Comparison of ENCODE assay signal across 16 cellular contexts in genomic region chr2:145123606-145124005, GRCh38.
DNase-seq lines count a peak whose midpoint lies in the region; ATAC-seq and TF ChIP-seq lines count a peak whose summit lies in the region.
"Had no signal": no experiment of that assay in that cellular context is flagged by ENCODE, and none has a peak within 500 bp of the region (broad histone marks: within the 10 kb centered on the region; RNA-seq: fewer than 3 reads in every experiment).

No MANE protein-coding gene starts in this region.

- no peak for ATAC-seq in lower lobe of right lung
- ATAC-seq in HG03039 (IDR thresholded peaks at IDR 0.05; ENCODE audit: unreplicated experiment) = no peak

- no peak overlapping the region for H3K27ac Mint-ChIP-seq in activated T-helper 1 cell treated with anti-CD3 and anti-CD28 coated beads, Interleukin-12 subunit alpha, Interleukin-12 subunit beta, Interleukin-2, Interleukin-4 antibody, amounts not matched to agents 30 ng/mL and 10 ng/mL and 1 ng/mL, durations not matched to agents 14 hours and 24 hours and 36 hours
- H3K27ac Mint-ChIP-seq: activated B cell treated with CpG ODN at 0.5 μM for 24 hours, endodermal cell had no signal

- H3K9me3 Mint-ChIP-seq in activated T-helper 1 cell treated with anti-CD3 and anti-CD28 coated beads, Interleukin-12 subunit alpha, Interleukin-12 subunit beta, Interleukin-2, Interleukin-4 antibody, amounts not matched to agents 30 ng/mL and 10 ng/mL and 1 ng/mL, durations not matched to agents 14 hours and 24 hours and 36 hours = no peaks in the 10 kb centered on the region
- H3K9me3 Mint-ChIP-seq: activated B cell treated with CpG ODN at 0.5 μM for 24 hours, endodermal cell had no signal

- H3K27me3 Mint-ChIP-seq in activated T-helper 1 cell treated with anti-CD3 and anti-CD28 coated beads, Interleukin-12 subunit alpha, Interleukin-12 subunit beta, Interleukin-2, Interleukin-4 antibody, amounts not matched to agents 30 ng/mL and 10 ng/mL and 1 ng/mL, durations not matched to agents 14 hours and 24 hours and 36 hours (ENCODE audit: insufficient read depth) = peaks cover 2% of the 10 kb centered on the region
- H3K27me3 Mint-ChIP-seq: activated B cell treated with CpG ODN at 0.5 μM for 24 hours had no signal

- no peaks in the 10 kb centered on the region for H3K9me3 ChIP-seq in lower lobe of right lung
- H3K9me3 ChIP-seq: right lobe of liver had no signal

- peak; percentile 12 for DNase-seq in AG20443 (ENCODE audit: low spot score)
- peak; percentile 8 for DNase-seq in M059J (ENCODE audit: low read depth)
- DNase-seq in fibroblast of villous mesenchyme (ENCODE audit: low read depth) = peak; percentile 85
- peak; percentile 48 for DNase-seq in lower lobe of right lung
- no peak for DNase-seq in GM19240 (ENCODE audit: insufficient read length, low spot score)
- DNase-seq in RPMI8226 = no peak
- DNase-seq in activated T-helper 1 cell treated with anti-CD3 and anti-CD28 coated beads, Interleukin-12 subunit alpha, Interleukin-12 subunit beta, Interleukin-2, Interleukin-4 antibody, amounts not matched to agents 30 ng/mL and 10 ng/mL and 1 ng/mL, durations not matched to agents 14 hours and 24 hours and 36 hours (ENCODE audit: low spot score) = no peak
- DNase-seq: activated B cell treated with CpG ODN at 0.5 μM for 24 hours; activated CD8-positive, alpha-beta memory T cell treated with anti-CD3 and anti-CD28 coated beads for 24 hours; endodermal cell; KBM-7; NCI-H1092; T-helper 2 cell had no signal

- TF ChIP-seq CTCF in fibroblast of villous mesenchyme (IDR thresholded peaks at IDR 0.05; ENCODE audit: insufficient read depth, low read depth, low read length) (no peak), lower lobe of right lung (IDR thresholded peaks at IDR 0.05) (no peak)

- H3K4me1 Mint-ChIP-seq in activated T-helper 1 cell treated with anti-CD3 and anti-CD28 coated beads, Interleukin-12 subunit alpha, Interleukin-12 subunit beta, Interleukin-2, Interleukin-4 antibody, amounts not matched to agents 30 ng/mL and 10 ng/mL and 1 ng/mL, durations not matched to agents 14 hours and 24 hours and 36 hours (ENCODE audit: low read depth) = no peaks in the 10 kb centered on the region

- intact Hi-C loops in lower lobe of right lung (cut with DNase I) = no loop called here
- intact Hi-C loops in activated T-helper 1 cell treated with anti-CD3 and anti-CD28 coated beads, Interleukin-12 subunit alpha, Interleukin-12 subunit beta, Interleukin-2, Interleukin-4 antibody, amounts not matched to agents 30 ng/mL and 10 ng/mL and 1 ng/mL, durations not matched to agents 14 hours and 24 hours and 36 hours (cut with micrococcal nuclease) = no loop called here

- no peaks in the 10 kb centered on the region for H3K36me3 Mint-ChIP-seq in activated T-helper 1 cell treated with anti-CD3 and anti-CD28 coated beads, Interleukin-12 subunit alpha, Interleukin-12 subunit beta, Interleukin-2, Interleukin-4 antibody, amounts not matched to agents 30 ng/mL and 10 ng/mL and 1 ng/mL, durations not matched to agents 14 hours and 24 hours and 36 hours (ENCODE audit: low read depth)

- H3K36me3 ChIP-seq in lower lobe of right lung = no peaks in the 10 kb centered on the region
- H3K36me3 ChIP-seq: right lobe of liver had no signal

- no peaks in the 10 kb centered on the region for H3K4me1 ChIP-seq in lower lobe of right lung
- H3K4me1 ChIP-seq: right lobe of liver had no signal

- no peak overlapping the region for H3K27ac ChIP-seq in lower lobe of right lung
- H3K27ac ChIP-seq: HL-60, right lobe of liver had no signal

- H3K4me3 Mint-ChIP-seq in activated T-helper 1 cell treated with anti-CD3 and anti-CD28 coated beads, Interleukin-12 subunit alpha, Interleukin-12 subunit beta, Interleukin-2, Interleukin-4 antibody, amounts not matched to agents 30 ng/mL and 10 ng/mL and 1 ng/mL, durations not matched to agents 14 hours and 24 hours and 36 hours = no peak overlapping the region
- H3K4me3 Mint-ChIP-seq: activated B cell treated with CpG ODN at 0.5 μM for 24 hours, endodermal cell had no signal

- no peaks in the 10 kb centered on the region for H3K27me3 ChIP-seq in lower lobe of right lung (ENCODE audit: low read depth)
- H3K27me3 ChIP-seq: right lobe of liver had no signal

- H3K4me3 ChIP-seq in fibroblast of villous mesenchyme (ENCODE audit: low read depth, low read length) (no peak overlapping the region), lower lobe of right lung (no peak overlapping the region)
- H3K4me3 ChIP-seq: right lobe of liver had no signal

Comparison
In these comparisons a context has a peak if more than half of its experiments do, and no peak if none do; other contexts are left out.
1. DNase-seq: peak in AG20443 (single experiment), M059J (single experiment), fibroblast of villous mesenchyme (single experiment) and lower lobe of right lung (single experiment); none in GM19240 (single experiment), RPMI8226 (single experiment) and activated T-helper 1 cell treated with anti-CD3 and anti-CD28 coated beads, Interleukin-12 subunit alpha, Interleukin-12 subunit beta, Interleukin-2, Interleukin-4 antibody, amounts not matched to agents 30 ng/mL and 10 ng/mL and 1 ng/mL, durations not matched to agents 14 hours and 24 hours and 36 hours (single experiment).